In genomic region chr3:12179441-12179840, GRCh38 we compare ENCODE assay signal across 13 cellular contexts. TPM values are rescaled to one million over a fixed set of nuclear protein-coding genes. Genes with fewer than 3 reads are reported as not detected.
DNase-seq lines count a peak whose midpoint lies in the region; ATAC-seq, FAIRE-seq and TF ChIP-seq lines count a peak whose summit lies in the region.
"Had no signal": no experiment of that assay in that cellular context is flagged by ENCODE, and none has a peak within 500 bp of the region (broad histone marks: within the 10 kb centered on the region; RNA-seq: fewer than 3 reads in every experiment).

No MANE protein-coding gene starts in this region.

- intact Hi-C loops in activated naive CD4-positive, alpha-beta T cell treated with anti-CD3 and anti-CD28 coated beads for 36 hours (cut with micrococcal nuclease): loop anchor here (1.0 to 5.0 kb wide), 3 partner anchors 8 to 303 kb away; partner anchors contain the start of gene TSEN2
- intact Hi-C loops in HCT116 (cut with micrococcal nuclease): loop anchor here (5.0 to 10.0 kb wide), 2 partner anchors 295 to 303 kb away; partner anchors contain the start of gene TSEN2
- intact Hi-C loops in mucosa of descending colon (cut with DNase I, micrococcal nuclease): loop anchor here (5.0 kb wide), 1 partner anchor 42 kb away; no protein-coding TSS in a partner anchor

- no peaks in the 10 kb centered on the region for H3K9me3 ChIP-seq in HCT116 (ENCODE audit: control insufficient read depth in 1 of 2, insufficient read depth in 1 of 2, low read depth in 1 of 2, low read length in 2 of 2)
- no peaks in the 10 kb centered on the region for H3K9me3 ChIP-seq in mucosa of descending colon
- H3K9me3 ChIP-seq: BE2C had no signal

- no peak for TF ChIP-seq RAD21 in HCT116 (IDR thresholded peaks at IDR 0.05; ENCODE audit: low read depth)

- no peak for TF ChIP-seq POLR2A in HCT116 (IDR thresholded peaks at IDR 0.05; ENCODE audit: borderline replicate concordance, extremely low read depth, insufficient read depth, insufficient read length)

- H3K9me3 Mint-ChIP-seq in activated naive CD4-positive, alpha-beta T cell treated with anti-CD3 and anti-CD28 coated beads, Interleukin-2, amount 50 U/mL, for 72 hours: peaks cover 0 to 5% of the 10 kb centered on the region in 2 donors
- no peaks in the 10 kb centered on the region for H3K9me3 Mint-ChIP-seq in activated naive CD4-positive, alpha-beta T cell treated with anti-CD3 and anti-CD28 coated beads for 36 hours
- H3K9me3 Mint-ChIP-seq in stimulated activated naive CD8-positive, alpha-beta T cell treated with anti-CD3 and anti-CD28 coated beads, Interleukin-15, Interleukin-2, amounts not matched to agents 100 ng/mL and 50 ng/mL, for 24 hours: no peaks in the 10 kb centered on the region
- H3K9me3 Mint-ChIP-seq: CD8-positive, alpha-beta memory T cell had no signal

- BruUV-seq in HCT116 (replicated peaks; lab: Mats Ljungman, UMichigan): no TSS peak

- DNase-seq in activated naive CD4-positive, alpha-beta T cell treated with anti-CD3 and anti-CD28 coated beads, Interleukin-2, amount 50 U/mL, for 72 hours (ENCODE audit: low spot score in 2 of 2): no peak
- DNase-seq in activated naive CD4-positive, alpha-beta T cell treated with anti-CD3 and anti-CD28 coated beads for 36 hours: no peak
- DNase-seq in HCT116 (ENCODE audit: low read depth, low spot score): no peak
- peak; percentile 24 for DNase-seq in bronchial epithelial cell (ENCODE audit: low read depth)
- no peak for DNase-seq in NCI-H226
- DNase-seq in mucosa of descending colon: no peak
- DNase-seq: BE2C; CD8-positive, alpha-beta memory T cell; KG1; NCI-H1048; NCI-H345; Right ventricle myocardium superior had no signal

- H3K27me3 ChIP-seq in HCT116 (ENCODE audit: insufficient read depth, low read length) (no peaks in the 10 kb centered on the region), bronchial epithelial cell (ENCODE audit: control insufficient read depth, insufficient read depth, low read length) (no peaks in the 10 kb centered on the region)
- H3K27me3 ChIP-seq: BE2C had no signal

- ATAC-seq in activated naive CD4-positive, alpha-beta T cell treated with anti-CD3 and anti-CD28 coated beads, Interleukin-2, amount 50 U/mL, for 72 hours: peak; percentile 83 to 93
- ATAC-seq in HCT116 (no peak), mucosa of descending colon (no peak)

- no peak overlapping the region for H3K27ac Mint-ChIP-seq in activated naive CD4-positive, alpha-beta T cell treated with anti-CD3 and anti-CD28 coated beads, Interleukin-2, amount 50 U/mL, for 72 hours
- H3K27ac Mint-ChIP-seq in activated naive CD4-positive, alpha-beta T cell treated with anti-CD3 and anti-CD28 coated beads for 36 hours: no peak overlapping the region
- peak overlapping the region; percentile 61 for H3K27ac Mint-ChIP-seq in stimulated activated naive CD8-positive, alpha-beta T cell treated with anti-CD3 and anti-CD28 coated beads, Interleukin-15, Interleukin-2, amounts not matched to agents 100 ng/mL and 50 ng/mL, for 24 hours
- H3K27ac Mint-ChIP-seq: CD8-positive, alpha-beta memory T cell had no signal

- CTCF ChIA-PET in activated naive CD4-positive, alpha-beta T cell treated with anti-CD3 and anti-CD28 coated beads for 36 hours (lab: Charles Lee): interaction anchor here (1.2 to 5.6 kb wide), 2 partner anchors 42 to 300 kb away, joined by 3 to 59 read pairs; no protein-coding TSS in a partner anchor
- CTCF ChIA-PET in HCT116 (lab: Charles Lee): interaction anchor here (1.0 to 6.9 kb wide), 4 partner anchors 8 to 300 kb away, joined by 3 to 75 read pairs (median 12); no protein-coding TSS in a partner anchor

- H3K4me3 Mint-ChIP-seq in activated naive CD4-positive, alpha-beta T cell treated with anti-CD3 and anti-CD28 coated beads for 36 hours: no peak overlapping the region
- H3K4me3 Mint-ChIP-seq in stimulated activated naive CD8-positive, alpha-beta T cell treated with anti-CD3 and anti-CD28 coated beads, Interleukin-15, Interleukin-2, amounts not matched to agents 100 ng/mL and 50 ng/mL, for 24 hours: no peak overlapping the region
- H3K4me3 Mint-ChIP-seq: CD8-positive, alpha-beta memory T cell had no signal

- no peaks in the 10 kb centered on the region for H3K9me2 ChIP-seq in HCT116 (ENCODE audit: insufficient read depth)

- H3K4me2 ChIP-seq in HCT116 (ENCODE audit: low read length): peak overlapping the region; percentile 29; the same call in 1 of the 2 replicates

- H3K4me1 ChIP-seq in HCT116 (ENCODE audit: control insufficient read depth in 1 of 2, insufficient read depth in 2 of 2, low read length in 2 of 2): peaks cover 12 to 40% of the 10 kb centered on the region in 2 experiments
- H3K4me1 ChIP-seq in mucosa of descending colon (ENCODE audit: low read depth): peaks cover 7% of the 10 kb centered on the region
- H3K4me1 ChIP-seq: BE2C had no signal

- H3K36me3 ChIP-seq in HCT116 (ENCODE audit: control insufficient read depth in 1 of 2, insufficient read depth in 2 of 2, low read length in 2 of 2) (no peaks in the 10 kb centered on the region), bronchial epithelial cell (ENCODE audit: control insufficient read depth, insufficient read depth, low read length) (no peaks in the 10 kb centered on the region), mucosa of descending colon (ENCODE audit: low read depth) (no peaks in the 10 kb centered on the region)

- H4K20me1 ChIP-seq in HCT116 (ENCODE audit: insufficient read depth): no peaks in the 10 kb centered on the region

- H3K4me3 ChIP-seq in HCT116 (replicated peaks in 1 of 2; ENCODE audit: low read depth in 1 of 2, low read length in 2 of 2): no peak overlapping the region
- H3K4me3 ChIP-seq in bronchial epithelial cell (ENCODE audit: low read depth, low read length): no peak overlapping the region
- H3K4me3 ChIP-seq in mucosa of descending colon: no peak overlapping the region

- no peak for FAIRE-seq in bronchial epithelial cell (lab: Jason Lieb, UNC)

- H3K27ac ChIP-seq in HCT116 (ENCODE audit: low read depth, low read length): peak overlapping the region; percentile 55; the same call in 1 of the 2 replicates

- H3K27me3 Mint-ChIP-seq in activated naive CD4-positive, alpha-beta T cell treated with anti-CD3 and anti-CD28 coated beads for 36 hours (ENCODE audit: low read depth): peaks cover 1% of the 10 kb centered on the region
- H3K27me3 Mint-ChIP-seq in stimulated activated naive CD8-positive, alpha-beta T cell treated with anti-CD3 and anti-CD28 coated beads, Interleukin-15, Interleukin-2, amounts not matched to agents 100 ng/mL and 50 ng/mL, for 24 hours: no peaks in the 10 kb centered on the region

- H2AFZ ChIP-seq in HCT116 (ENCODE audit: low read depth, low read length, poor library complexity, severe bottlenecking): no peak overlapping the region

- H3K36me3 Mint-ChIP-seq in activated naive CD4-positive, alpha-beta T cell treated with anti-CD3 and anti-CD28 coated beads, Interleukin-2, amount 50 U/mL, for 72 hours: no peaks in the 10 kb centered on the region
- H3K36me3 Mint-ChIP-seq in activated naive CD4-positive, alpha-beta T cell treated with anti-CD3 and anti-CD28 coated beads for 36 hours (ENCODE audit: low read depth): no peaks in the 10 kb centered on the region
- no peaks in the 10 kb centered on the region for H3K36me3 Mint-ChIP-seq in stimulated activated naive CD8-positive, alpha-beta T cell treated with anti-CD3 and anti-CD28 coated beads, Interleukin-15, Interleukin-2, amounts not matched to agents 100 ng/mL and 50 ng/mL, for 24 hours (ENCODE audit: low read depth)
- H3K36me3 Mint-ChIP-seq: CD8-positive, alpha-beta memory T cell had no signal

- POLR2A ChIA-PET in HCT116 (lab: Charles Lee): no interaction called here

- H3K79me2 ChIP-seq in HCT116 (ENCODE audit: insufficient read depth, low read length): no peaks in the 10 kb centered on the region

- no peak for TF ChIP-seq CTCF in HCT116 (IDR thresholded peaks at IDR 0.05 in 2 of 3, conservative IDR thresholded peaks at IDR 0.05 in 1 of 3; ENCODE audit: borderline replicate concordance in 1 of 3, insufficient read depth in 1 of 3, low read depth in 2 of 3, low read length in 2 of 3)
- no peak for TF ChIP-seq CTCF in bronchial epithelial cell (IDR thresholded peaks at IDR 0.05; ENCODE audit: insufficient read depth, low read length, severe bottlenecking)
- no peak for TF ChIP-seq CTCF in mucosa of descending colon (IDR thresholded peaks at IDR 0.05)

- peaks cover 14% of the 10 kb centered on the region for H3K4me1 Mint-ChIP-seq in activated naive CD4-positive, alpha-beta T cell treated with anti-CD3 and anti-CD28 coated beads for 36 hours (ENCODE audit: low read depth)
- H3K4me1 Mint-ChIP-seq in stimulated activated naive CD8-positive, alpha-beta T cell treated with anti-CD3 and anti-CD28 coated beads, Interleukin-15, Interleukin-2, amounts not matched to agents 100 ng/mL and 50 ng/mL, for 24 hours (ENCODE audit: low read depth): peaks cover 49% of the 10 kb centered on the region
- H3K4me1 Mint-ChIP-seq: CD8-positive, alpha-beta memory T cell had no signal

- RAD21 ChIA-PET in HCT116 (lab: Charles Lee; ENCODE audit: low non-redundant PET in 1 of 2, low total read pairs in 2 of 2, uncharacterized antibody in 2 of 2, unreplicated experiment in 2 of 2): no interaction called here

- no peak overlapping the region for H3K9ac ChIP-seq in HCT116 (ENCODE audit: low read length)

TF ChIP-seq in HCT116, 20 proteins besides CTCF, POLR2A, EP300 and RAD21 (continues in another document):
- TF ChIP-seq SIN3A (IDR thresholded peaks at IDR 0.05; ENCODE audit: low read depth): no peak
- no peak for TF ChIP-seq ZBTB33 (IDR thresholded peaks at IDR 0.05; ENCODE audit: extremely low read depth, insufficient replicate concordance, low read length)
- no peak for TF ChIP-seq FOSL1 (IDR thresholded peaks at IDR 0.05; ENCODE audit: low read depth)

RNA-seq across cellular contexts. Expression of gene TIMP4, which starts 20.7 kb away (rescaled TPM):
- total RNA-seq in activated naive CD4-positive, alpha-beta T cell treated with anti-CD3 and anti-CD28 coated beads, Interleukin-2, amount 50 U/mL, for 72 hours: not detected
- total RNA-seq in activated naive CD4-positive, alpha-beta T cell treated with anti-CD3 and anti-CD28 coated beads for 36 hours: under 1 TPM in 1 of 2 experiments, not detected in 1; 0.12 TPM
- total RNA-seq in HCT116 (2021; ENCODE audit: unreplicated experiment) (not detected), bronchial epithelial cell (1.1 and 2.6 TPM in 2 replicates), mucosa of descending colon (1 to 10 TPM; 1.2 to 8.7 (median 3.6) TPM)
- 0.04 and 0.09 TPM in 2 replicates for polyA plus RNA-seq in HCT116 (2012)
- total RNA-seq: CD8-positive, alpha-beta memory T cell had no signal
- polyA plus RNA-seq: CD8-positive, alpha-beta memory T cell had no signal

Comparison
In these comparisons a context has a peak if more than half of its experiments do, and no peak if none do; other contexts are left out.
1. ATAC-seq: peak in activated naive CD4-positive, alpha-beta T cell treated with anti-CD3 and anti-CD28 coated beads, Interleukin-2, amount 50 U/mL, for 72 hours (2 of 2); none in HCT116 (single experiment) and mucosa of descending colon (single experiment).